In genomic region chr16:24853169-24853824, GRCh38 we compare ENCODE assay signal across 20 cellular contexts. TPM values are rescaled to one million over a fixed set of nuclear protein-coding genes. Genes with fewer than 3 reads are reported as not detected.
DNase-seq lines count a peak whose midpoint lies in the region; ATAC-seq and TF ChIP-seq lines count a peak whose summit lies in the region.
"Had no signal": no experiment of that assay in that cellular context is flagged by ENCODE, and none has a peak within 500 bp of the region (broad histone marks: within the 10 kb centered on the region; RNA-seq: fewer than 3 reads in every experiment).

No MANE protein-coding gene starts in this region.

- H3K4me1 ChIP-seq in osteoblast (ENCODE audit: insufficient read depth, low read length): peaks cover 2% of the 10 kb centered on the region
- H3K4me1 ChIP-seq: pancreas had no signal

- H4K20me1 ChIP-seq in osteoblast (ENCODE audit: insufficient read depth, low read length): no peaks in the 10 kb centered on the region

- H3K27me3 Mint-ChIP-seq in T-helper 2 cell treated with Interferon-gamma antibody and Interleukin-4, amounts not matched to agents 5 μg/mL and 100 μg/mL, for 36 hours (ENCODE audit: low read depth): no peaks in the 10 kb centered on the region

- H3K4me3 ChIP-seq in dorsolateral prefrontal cortex (peak overlapping the region in 54 of 59 donors; percentile 5 to 56 (median 34)), osteoblast (ENCODE audit: insufficient read depth, low read length) (peak overlapping the region; percentile 39), WERI-Rb-1 (ENCODE audit: low read depth, low read length) (no peak overlapping the region)
- H3K4me3 ChIP-seq: lung, pancreas had no signal

- no peak overlapping the region for H3K4me3 Mint-ChIP-seq in T-helper 2 cell treated with Interferon-gamma antibody and Interleukin-4, amounts not matched to agents 5 μg/mL and 100 μg/mL, for 36 hours
- H3K4me3 Mint-ChIP-seq: activated naive CD4-positive, alpha-beta T cell treated with anti-CD3 and anti-CD28 coated beads, Interleukin-2, amount 10 ng/mL, durations not matched to agents 7 days and 5 days; naive B cell had no signal

- H3K4me1 Mint-ChIP-seq in T-helper 2 cell treated with Interferon-gamma antibody and Interleukin-4, amounts not matched to agents 5 μg/mL and 100 μg/mL, for 36 hours (ENCODE audit: low read depth): peaks cover 15% of the 10 kb centered on the region
- H3K4me1 Mint-ChIP-seq: activated naive CD4-positive, alpha-beta T cell treated with anti-CD3 and anti-CD28 coated beads, Interleukin-2, amount 10 ng/mL, durations not matched to agents 7 days and 5 days; naive B cell had no signal

- H3K36me3 ChIP-seq in osteoblast (ENCODE audit: insufficient read depth, low read length) (no peaks in the 10 kb centered on the region), WERI-Rb-1 (no peaks in the 10 kb centered on the region)
- H3K36me3 ChIP-seq: esophagus squamous epithelium, pancreas, vagina had no signal

- H3K36me3 Mint-ChIP-seq in T-helper 2 cell treated with Interferon-gamma antibody and Interleukin-4, amounts not matched to agents 5 μg/mL and 100 μg/mL, for 36 hours (ENCODE audit: low read depth): no peaks in the 10 kb centered on the region
- H3K36me3 Mint-ChIP-seq: activated naive CD4-positive, alpha-beta T cell treated with anti-CD3 and anti-CD28 coated beads, Interleukin-2, amount 10 ng/mL, durations not matched to agents 7 days and 5 days; naive B cell had no signal

- peak overlapping the region; percentile 59 for H2AFZ ChIP-seq in osteoblast (ENCODE audit: low read length)

- intact Hi-C loops in dorsolateral prefrontal cortex (cut with DNase I): loop anchor here in 1 of 2 donors (2.0 kb wide), 1 partner anchor 14 kb away; no protein-coding TSS in a partner anchor

- H3K27ac ChIP-seq in dorsolateral prefrontal cortex (peak overlapping the region in 58 of 59 donors; percentile 77 to 99 (median 96)), osteoblast (ENCODE audit: low read depth, low read length) (no peak overlapping the region), WERI-Rb-1 (no peak overlapping the region)
- H3K27ac ChIP-seq: esophagus squamous epithelium, pancreas, vagina had no signal

- TF ChIP-seq CTCF in dorsolateral prefrontal cortex (IDR thresholded peaks at IDR 0.05 in 54 of 56, conservative IDR thresholded peaks at IDR 0.05 in 2 of 56; ENCODE audit: low read depth in 1 of 56, partially characterized antibody in 56 of 56): no peak
- no peak for TF ChIP-seq CTCF in osteoblast (IDR thresholded peaks at IDR 0.05; ENCODE audit: extremely low read depth, low read depth, low read length)
- TF ChIP-seq CTCF in WERI-Rb-1 (IDR thresholded peaks at IDR 0.05; ENCODE audit: low read depth, low read length): no peak

- H3K27ac Mint-ChIP-seq in T-helper 2 cell treated with Interferon-gamma antibody and Interleukin-4, amounts not matched to agents 5 μg/mL and 100 μg/mL, for 36 hours: no peak overlapping the region
- H3K27ac Mint-ChIP-seq: activated naive CD4-positive, alpha-beta T cell treated with anti-CD3 and anti-CD28 coated beads, Interleukin-2, amount 10 ng/mL, durations not matched to agents 7 days and 5 days; naive B cell had no signal

- H3K79me2 ChIP-seq in osteoblast (ENCODE audit: insufficient read depth, low read length): no peaks in the 10 kb centered on the region

- H3K9me3 Mint-ChIP-seq in T-helper 2 cell treated with Interferon-gamma antibody and Interleukin-4, amounts not matched to agents 5 μg/mL and 100 μg/mL, for 36 hours: no peaks in the 10 kb centered on the region
- H3K9me3 Mint-ChIP-seq: activated naive CD4-positive, alpha-beta T cell treated with anti-CD3 and anti-CD28 coated beads, Interleukin-2, amount 10 ng/mL, durations not matched to agents 7 days and 5 days had no signal

- H3K9me3 ChIP-seq in osteoblast (ENCODE audit: low read depth, low read length): no peaks in the 10 kb centered on the region
- no peaks in the 10 kb centered on the region for H3K9me3 ChIP-seq in WERI-Rb-1 (ENCODE audit: severe bottlenecking)
- H3K9me3 ChIP-seq: esophagus squamous epithelium, pancreas, vagina had no signal

- peak overlapping the region; percentile 68 for H3K4me2 ChIP-seq in osteoblast (ENCODE audit: insufficient read depth, low read length)

- DNase-seq in HCEC 1CT (peak; percentile 26), RKO (ENCODE audit: low spot score) (peak; percentile 35), dorsolateral prefrontal cortex (peak in 1 of 10 donors; percentile 41), osteoblast (ENCODE audit: insufficient read length, low spot score, missing footprints) (no peak), WERI-Rb-1 (no peak)
- no peak for DNase-seq in T-helper 2 cell treated with Interferon-gamma antibody and Interleukin-4, amounts not matched to agents 5 μg/mL and 100 μg/mL, for 36 hours (ENCODE audit: low spot score)
- DNase-seq: activated naive CD4-positive, alpha-beta T cell treated with anti-CD3 and anti-CD28 coated beads, Interleukin-2, amount 10 ng/mL, durations not matched to agents 7 days and 5 days; esophagus squamous epithelium; naive B cell; NCI-H1436 treated with DMSO at 0.1 percent for 48 hours; NCI-H2171 treated with DMSO at 0.1 percent for 48 hours; NCI-H774; OCI-M1; pancreas had no signal

- no peak for ATAC-seq in HG03469 (IDR thresholded peaks at IDR 0.05; ENCODE audit: unreplicated experiment)

- H3K27me3 ChIP-seq in dorsolateral prefrontal cortex (no peaks in the 10 kb centered on the region), osteoblast (ENCODE audit: insufficient read depth, low read length) (no peaks in the 10 kb centered on the region), WERI-Rb-1 (ENCODE audit: insufficient read depth, low read depth, severe bottlenecking) (no peaks in the 10 kb centered on the region)
- H3K27me3 ChIP-seq: pancreas, vagina had no signal

RNA-seq across cellular contexts. Expression of gene SLC5A11, which starts 7.5 kb away (rescaled TPM):
- total RNA-seq in dorsolateral prefrontal cortex (100 to 1,000 TPM in 21 of 120 experiments, 10 to 100 TPM in 92, 1 to 10 TPM in 7; 2.6 to 281 (median 48.8) TPM), osteoblast (0.29 TPM in 1 of 2 replicates, not detected in the other)
- total RNA-seq: Calu3, G401, SK-MEL-5, vagina had no signal

Comparison
In these comparisons a context has a peak if more than half of its experiments do, and no peak if none do; other contexts are left out.
1. DNase-seq: peak in HCEC 1CT (single experiment) and RKO (single experiment); none in osteoblast (single experiment), T-helper 2 cell treated with Interferon-gamma antibody and Interleukin-4, amounts not matched to agents 5 μg/mL and 100 μg/mL, for 36 hours (single experiment) and WERI-Rb-1 (single experiment).
2. H3K27ac ChIP-seq: peak in dorsolateral prefrontal cortex (58 of 59); none in osteoblast (single experiment) and WERI-Rb-1 (single experiment).